ENCODE assay signal across 14 cellular contexts in genomic region chr17:65228287-65228686, GRCh38.
DNase-seq lines count a peak whose midpoint lies in the region; ATAC-seq and TF ChIP-seq lines count a peak whose summit lies in the region.
"Had no signal": no experiment of that assay in that cellular context is flagged by ENCODE, and none has a peak within 500 bp of the region (broad histone marks: within the 10 kb centered on the region; RNA-seq: fewer than 3 reads in every experiment).

No MANE protein-coding gene starts in this region.

- CTCF ChIA-PET in CD4-positive, alpha-beta memory T cell (lab: Charles Lee; ENCODE audit: partially characterized antibody): no interaction called here
- CTCF ChIA-PET in HEK293 (lab: Yijun Ruan, JAX): interaction anchor here (1.0 to 1.3 kb wide), 2 partner anchors 9 to 54 kb away, joined by 4 to 5 read pairs; no protein-coding TSS in a partner anchor

- H3K27me3 Mint-ChIP-seq in CD4-positive, alpha-beta memory T cell: no peaks in the 10 kb centered on the region
- peaks cover 36% of the 10 kb centered on the region for H3K27me3 Mint-ChIP-seq in activated naive CD8-positive, alpha-beta T cell treated with anti-CD3 and anti-CD28 coated beads for 36 hours
- H3K27me3 Mint-ChIP-seq in naive thymus-derived CD8-positive, alpha-beta T cell: peaks cover 6 to 40% (median 15%) of the 10 kb centered on the region in 5 donors

- H3K27ac Mint-ChIP-seq in CD4-positive, alpha-beta memory T cell: peak overlapping the region in 1 of 7 donors; percentile 33
- peak overlapping the region; percentile 82 for H3K27ac Mint-ChIP-seq in activated naive CD8-positive, alpha-beta T cell treated with anti-CD3 and anti-CD28 coated beads for 36 hours
- peak overlapping the region in 1 of 10 donors; percentile 3 for H3K27ac Mint-ChIP-seq in naive thymus-derived CD8-positive, alpha-beta T cell
- H3K27ac Mint-ChIP-seq: progenitor cell of endocrine pancreas had no signal

- no peak for TF ChIP-seq CTCF in HEK293 (tag by site-specific recombination; IDR thresholded peaks at IDR 0.05)
- no peak for TF ChIP-seq CTCF in spleen (IDR thresholded peaks at IDR 0.05 in 8 of 11, conservative IDR thresholded peaks at IDR 0.05 in 3 of 11)

- POLR2A ChIA-PET in CD4-positive, alpha-beta memory T cell (lab: Charles Lee; ENCODE audit: partially characterized antibody): interaction anchor here (0.8 kb wide), 1 partner anchor 105 kb away, joined by 3 read pairs; no protein-coding TSS in a partner anchor
- POLR2A ChIA-PET in HEK293 (lab: Yijun Ruan, JAX): no interaction called here
- POLR2A ChIA-PET in naive thymus-derived CD8-positive, alpha-beta T cell (lab: Charles Lee): no interaction called here

- peaks cover 24% of the 10 kb centered on the region for H3K4me1 ChIP-seq in CD4-positive, alpha-beta memory T cell (ENCODE audit: insufficient read depth, low read length)
- H3K4me1 ChIP-seq in HEK293 (ENCODE audit: control insufficient read depth, insufficient read depth, low read length) (peaks cover 2% of the 10 kb centered on the region; the same call in 1 of the 2 replicates), spleen (peaks cover 13 to 26% (median 18%) of the 10 kb centered on the region in 6 donors)

- H3K9me3 ChIP-seq in CD4-positive, alpha-beta memory T cell (ENCODE audit: control insufficient read depth in 1 of 2, low read length in 2 of 2): no peaks in the 10 kb centered on the region
- H3K9me3 ChIP-seq in HEK293 (ENCODE audit: control insufficient read depth, insufficient read depth, low read depth, low read length) (no peaks in the 10 kb centered on the region), spleen (no peaks in the 10 kb centered on the region)
- H3K9me3 ChIP-seq: tibial nerve had no signal

- ATAC-seq in naive thymus-derived CD8-positive, alpha-beta T cell: no peak

- TF ChIP-seq POLR2A in spleen (IDR thresholded peaks at IDR 0.05): no peak

- no peak overlapping the region for H3K27ac ChIP-seq in CD4-positive, alpha-beta memory T cell (ENCODE audit: low read depth, low read length)
- H3K27ac ChIP-seq in HEK293 (ENCODE audit: extremely low read depth, low read depth, low read length) (peak overlapping the region; percentile 32; the same call in 1 of the 2 replicates), spleen (peak overlapping the region in 1 of 8 donors; percentile 50)
- H3K27ac ChIP-seq: C4-2B, tibial nerve had no signal

- intact Hi-C loops in CD4-positive, alpha-beta memory T cell (cut with micrococcal nuclease): no loop called here
- intact Hi-C loops in spleen (cut with DNase I; ENCODE audit: low total_unique reads): no loop called here

- no peak overlapping the region for H3K4me3 ChIP-seq in CD4-positive, alpha-beta memory T cell (ENCODE audit: low read length in 2 of 2)
- H3K4me3 ChIP-seq in HEK293 (ENCODE audit: low read depth, low read length): no peak overlapping the region
- H3K4me3 ChIP-seq in spleen: peak overlapping the region in 1 of 8 donors; percentile 21
- H3K4me3 ChIP-seq: tibial nerve had no signal

- peak in 1 of 5 donors; percentile 2 for DNase-seq in CD4-positive, alpha-beta memory T cell
- DNase-seq in activated naive CD8-positive, alpha-beta T cell treated with anti-CD3 and anti-CD28 coated beads for 36 hours: no peak
- no peak for DNase-seq in naive thymus-derived CD8-positive, alpha-beta T cell
- no peak for DNase-seq in stimulated activated CD4-positive, alpha-beta T cell treated with anti-CD3 and anti-CD28 coated beads, Interleukin-1b, Interleukin-23, amount 100 ng/mL, for 48 hours
- DNase-seq in AML-193 (lab: John Stamatoyannopoulos, UW) (no peak), NCI-H345 (lab: John Stamatoyannopoulos, UW) (no peak), spleen (no peak)
- DNase-seq: amniotic stem cell, head of caudate nucleus, NCI-H2081 treated with DMSO at 0.1 percent for 48 hours had no signal

- no peaks in the 10 kb centered on the region for H3K36me3 ChIP-seq in CD4-positive, alpha-beta memory T cell (ENCODE audit: insufficient read depth, low read length)
- H3K36me3 ChIP-seq in HEK293 (ENCODE audit: control insufficient read depth in 2 of 2, insufficient read depth in 1 of 2, low read length in 2 of 2): no peaks in the 10 kb centered on the region
- no peaks in the 10 kb centered on the region for H3K36me3 ChIP-seq in spleen
- H3K36me3 ChIP-seq: tibial nerve had no signal

- no peaks in the 10 kb centered on the region for H3K36me3 Mint-ChIP-seq in CD4-positive, alpha-beta memory T cell
- H3K36me3 Mint-ChIP-seq in activated naive CD8-positive, alpha-beta T cell treated with anti-CD3 and anti-CD28 coated beads for 36 hours: peaks cover 2% of the 10 kb centered on the region
- H3K36me3 Mint-ChIP-seq in naive thymus-derived CD8-positive, alpha-beta T cell: no peaks in the 10 kb centered on the region

- H3K27me3 ChIP-seq in CD4-positive, alpha-beta memory T cell (ENCODE audit: insufficient read depth, low read length): no peaks in the 10 kb centered on the region
- peaks cover 0 to 64% (median 0%) of the 10 kb centered on the region in 7 donors for H3K27me3 ChIP-seq in spleen (replicated peaks in 1 of 7)

- peaks cover 23 to 46% (median 26%) of the 10 kb centered on the region in 4 donors for H3K4me1 Mint-ChIP-seq in CD4-positive, alpha-beta memory T cell
- peaks cover 25% of the 10 kb centered on the region for H3K4me1 Mint-ChIP-seq in activated naive CD8-positive, alpha-beta T cell treated with anti-CD3 and anti-CD28 coated beads for 36 hours
- peaks cover 11 to 25% (median 22%) of the 10 kb centered on the region in 4 donors for H3K4me1 Mint-ChIP-seq in naive thymus-derived CD8-positive, alpha-beta T cell

- no peaks in the 10 kb centered on the region for H3K9me3 Mint-ChIP-seq in CD4-positive, alpha-beta memory T cell
- no peaks in the 10 kb centered on the region for H3K9me3 Mint-ChIP-seq in activated naive CD8-positive, alpha-beta T cell treated with anti-CD3 and anti-CD28 coated beads for 36 hours
- no peaks in the 10 kb centered on the region for H3K9me3 Mint-ChIP-seq in naive thymus-derived CD8-positive, alpha-beta T cell

- WGBS in spleen, 5 donors: 61 to 87% (median 73%) methylated on average over 6 to 10 of the region's 10 CpGs

- H3K4me3 Mint-ChIP-seq in CD4-positive, alpha-beta memory T cell: peak overlapping the region; percentile 74 to 88 (median 82)
- peak overlapping the region; percentile 32 for H3K4me3 Mint-ChIP-seq in activated naive CD8-positive, alpha-beta T cell treated with anti-CD3 and anti-CD28 coated beads for 36 hours
- H3K4me3 Mint-ChIP-seq in naive thymus-derived CD8-positive, alpha-beta T cell: peak overlapping the region in 9 of 10 donors; percentile 30 to 75 (median 70)

TF ChIP-seq in HEK293, 187 proteins besides CTCF, POLR2A, EP300 and RAD21 (continues in another document):
- TF ChIP-seq ZBTB48 (tag by site-specific recombination; IDR thresholded peaks at IDR 0.05): no peak
- TF ChIP-seq ZNF768 (tag by site-specific recombination; IDR thresholded peaks at IDR 0.05): no peak
- TF ChIP-seq HOXA7 (CRISPR knock-in tag; IDR thresholded peaks at IDR 0.05; ENCODE audit: borderline replicate concordance): no peak
- TF ChIP-seq ZNF280D (tag by site-specific recombination; IDR thresholded peaks at IDR 0.05): no peak
- TF ChIP-seq ZNF239 (tag by site-specific recombination; IDR thresholded peaks at IDR 0.05): no peak
- no peak for TF ChIP-seq ZNF639 (tag by site-specific recombination; IDR thresholded peaks at IDR 0.05)
